ENCODE assay signal across 12 cellular contexts in genomic region chr3:105334138-105334882, GRCh38. TPM values are rescaled to one million over a fixed set of nuclear protein-coding genes. Genes with fewer than 3 reads are reported as not detected.
DNase-seq lines count a peak whose midpoint lies in the region; ATAC-seq and TF ChIP-seq lines count a peak whose summit lies in the region.
"Had no signal": no experiment of that assay in that cellular context is flagged by ENCODE, and none has a peak within 500 bp of the region (broad histone marks: within the 10 kb centered on the region; RNA-seq: fewer than 3 reads in every experiment).

No MANE protein-coding gene starts in this region.

- no peak for TF ChIP-seq CTCF in astrocyte of the cerebellum (IDR thresholded peaks at IDR 0.05; ENCODE audit: low read depth, low read length, missing control alignments)
- TF ChIP-seq CTCF in body of pancreas (IDR thresholded peaks at IDR 0.05), result no peak
- TF ChIP-seq CTCF in vagina (IDR thresholded peaks at IDR 0.05), result no peak

- H3K36me3 ChIP-seq in body of pancreas (replicated peaks in 1 of 2; ENCODE audit: insufficient read depth in 1 of 2, low read depth in 2 of 2) (no peaks in the 10 kb centered on the region), vagina (no peaks in the 10 kb centered on the region)

- peak; percentile 78 for ATAC-seq in GM21529 (IDR thresholded peaks at IDR 0.05; ENCODE audit: unreplicated experiment)
- peak; percentile 73 for ATAC-seq in HG03196 (IDR thresholded peaks at IDR 0.05; ENCODE audit: unreplicated experiment)
- no peak for ATAC-seq in body of pancreas
- ATAC-seq in esophagus mucosa, result no peak
- ATAC-seq: activated CD8-positive, alpha-beta T cell treated with anti-CD3 and anti-CD28 coated beads for 36 hours; Right ventricle myocardium inferior had no signal

- DNase-seq in GM03348 (ENCODE audit: low spot score) (peak; percentile 34), astrocyte of the cerebellum (ENCODE audit: low read depth) (peak; percentile 18), body of pancreas (no peak), NCI-H2029 (lab: John Stamatoyannopoulos, UW) (no peak), vagina (ENCODE audit: extremely low spot score in 2 of 2) (no peak)
- DNase-seq: activated CD8-positive, alpha-beta T cell treated with anti-CD3 and anti-CD28 coated beads for 36 hours; NCI-H1092 treated with DMSO at 0.1 percent for 48 hours; occipital lobe had no signal

- in situ Hi-C loops in astrocyte of the cerebellum (cut with HindIII; ENCODE audit: low sequenced_read_pairs), result no loop called here

- no peaks in the 10 kb centered on the region for H3K27me3 ChIP-seq in body of pancreas
- H3K27me3 ChIP-seq in vagina, result no peaks in the 10 kb centered on the region

- 46 to 68% methylated on average over 1 of the region's 1 CpG for WGBS in body of pancreas, 2 donors

- TF ChIP-seq POLR2A in body of pancreas (IDR thresholded peaks at IDR 0.05) (no peak), vagina (IDR thresholded peaks at IDR 0.05) (no peak)

- intact Hi-C loops in body of pancreas (cut with DNase I), result no loop called here
- intact Hi-C loops in vagina (cut with DNase I), result loop anchor here (5.0 kb wide), 1 partner anchor 1722 kb away; no protein-coding TSS in a partner anchor

- H3K27ac ChIP-seq in body of pancreas (no peak overlapping the region), vagina (no peak overlapping the region)

- no peaks in the 10 kb centered on the region for H3K4me1 ChIP-seq in body of pancreas
- no peaks in the 10 kb centered on the region for H3K4me1 ChIP-seq in vagina

- H3K4me3 ChIP-seq in astrocyte of the cerebellum (ENCODE audit: low read depth, low read length) (no peak overlapping the region), body of pancreas (no peak overlapping the region), vagina (no peak overlapping the region)

- no peaks in the 10 kb centered on the region for H3K9me3 ChIP-seq in body of pancreas
- no peaks in the 10 kb centered on the region for H3K9me3 ChIP-seq in vagina

RNA-seq across cellular contexts. Expression of gene ALCAM, which starts 32.4 kb away (rescaled TPM):
- total RNA-seq in body of pancreas (10 to 100 TPM; 34.8 to 35.3 TPM), esophagus mucosa (4.7 TPM), vagina (15.2 TPM)

Comparison
In these comparisons a context has a peak if more than half of its experiments do, and no peak if none do; other contexts are left out.
1. DNase-seq: peak in GM03348 (single experiment) and astrocyte of the cerebellum (single experiment); none in body of pancreas (0 of 4), NCI-H2029 (single experiment) and vagina (0 of 2).
2. ATAC-seq: peak in GM21529 (single experiment) and HG03196 (single experiment); none in body of pancreas (single experiment) and esophagus mucosa (single experiment).